19 cellular contexts compared by ENCODE assay signal in the genomic region with DNA sequence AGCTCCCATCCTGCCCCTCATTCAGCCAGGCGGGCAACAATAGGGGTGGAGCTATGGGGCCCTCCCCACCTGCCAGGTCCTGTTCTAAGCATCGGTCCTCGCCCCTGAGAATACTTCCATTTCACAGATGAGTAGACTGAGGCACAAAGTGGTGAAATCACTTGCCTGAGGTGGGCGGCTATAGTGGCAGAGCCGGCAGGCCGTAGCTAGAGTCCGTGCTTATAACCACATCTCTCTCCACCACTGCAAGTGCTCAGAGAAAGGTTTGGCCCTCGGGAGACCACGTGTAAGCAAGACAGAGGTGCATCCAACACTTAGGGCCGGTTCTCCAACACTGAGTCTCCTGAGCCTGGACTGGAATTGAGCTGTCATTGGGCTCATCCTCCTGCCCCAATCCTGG.
"Had no signal": no experiment of that assay in that cellular context is flagged by ENCODE, and none has a peak within 500 bp of the region (broad histone marks: within the 10 kb centered on the region; RNA-seq: fewer than 3 reads in every experiment).

No MANE protein-coding gene starts in this region.

- H3K36me3 ChIP-seq: neutrophil, spleen, tibial artery had no signal

- ATAC-seq: left colon; naive thymus-derived CD8-positive, alpha-beta T cell; stimulated activated memory B cell treated with anti-CD40 and anti-IgM and Interleukin-4, amounts not matched to agents 10 μg/mL and 1 μg/mL and 100 μg/mL, for 72 hours; stimulated activated naive CD8-positive, alpha-beta T cell treated with anti-CD3 and anti-CD28 coated beads, Interleukin-15, Interleukin-2, amounts not matched to agents 100 U/mL and 50 U/mL, for 24 hours had no signal

- DNase-seq: central memory CD4-positive, alpha-beta T cell; dorsolateral prefrontal cortex; effector CD4-positive, alpha-beta T cell; hippocampal formation; left colon; mesenchymal stem cell; midbrain; naive thymus-derived CD8-positive, alpha-beta T cell; spleen; stimulated activated CD4-positive, alpha-beta T cell treated with anti-CD3 and anti-CD28 coated beads, Interleukin-4, amount 100 ng/mL, for 4 hours; stimulated activated naive CD8-positive, alpha-beta T cell treated with anti-CD3 and anti-CD28 coated beads, Interleukin-15, Interleukin-2, amounts not matched to agents 100 U/mL and 50 U/mL, for 24 hours; testis; tibial artery had no signal

- H3K9ac ChIP-seq: parathyroid adenoma had no signal

- H3K4me3 Mint-ChIP-seq: naive thymus-derived CD8-positive, alpha-beta T cell; stimulated activated memory B cell treated with anti-CD40 and anti-IgM and Interleukin-4, amounts not matched to agents 10 μg/mL and 1 μg/mL and 100 μg/mL, for 72 hours; type B pancreatic cell had no signal

- H3K4me3 ChIP-seq: dorsolateral prefrontal cortex, skin epidermis, spleen, testis, tibial artery had no signal

- H3K4me1 Mint-ChIP-seq: stimulated activated memory B cell treated with anti-CD40 and anti-IgM and Interleukin-4, amounts not matched to agents 10 μg/mL and 1 μg/mL and 100 μg/mL, for 72 hours had no signal

- H3K9me3 Mint-ChIP-seq: naive thymus-derived CD8-positive, alpha-beta T cell; stimulated activated memory B cell treated with anti-CD40 and anti-IgM and Interleukin-4, amounts not matched to agents 10 μg/mL and 1 μg/mL and 100 μg/mL, for 72 hours; type B pancreatic cell had no signal

- H3K4me1 ChIP-seq: parathyroid adenoma, testis had no signal

- H3K27ac ChIP-seq: dorsolateral prefrontal cortex, neutrophil, parathyroid adenoma, skin epidermis, spleen, testis, tibial artery had no signal

- H3K79me2 ChIP-seq: parathyroid adenoma had no signal

- H3K27ac Mint-ChIP-seq: naive thymus-derived CD8-positive, alpha-beta T cell; progenitor cell of endocrine pancreas; stimulated activated memory B cell treated with anti-CD40 and anti-IgM and Interleukin-4, amounts not matched to agents 10 μg/mL and 1 μg/mL and 100 μg/mL, for 72 hours; type B pancreatic cell had no signal

- H3K9me3 ChIP-seq: neutrophil, spleen, testis, tibial artery had no signal

- H3K36me3 Mint-ChIP-seq: naive thymus-derived CD8-positive, alpha-beta T cell; stimulated activated memory B cell treated with anti-CD40 and anti-IgM and Interleukin-4, amounts not matched to agents 10 μg/mL and 1 μg/mL and 100 μg/mL, for 72 hours; type B pancreatic cell had no signal

- H3K27me3 ChIP-seq: dorsolateral prefrontal cortex, neutrophil, testis, tibial artery had no signal
